8 cellular contexts compared by ENCODE assay signal in genomic region chr7:27192546-27193334, GRCh38. TPM values are rescaled to one million over a fixed set of nuclear protein-coding genes. Genes with fewer than 3 reads are reported as not detected.
DNase-seq lines count a peak whose midpoint lies in the region; ATAC-seq, FAIRE-seq and TF ChIP-seq lines count a peak whose summit lies in the region.

No MANE protein-coding gene starts in this region.

- H3K27me3 ChIP-seq in keratinocyte (ENCODE audit: control insufficient read depth, extremely low read depth, insufficient read depth, low read length) = peaks cover 91% of the 10 kb centered on the region

- FAIRE-seq in keratinocyte (lab: Jason Lieb, UNC) = no peak

- H3K9ac ChIP-seq in keratinocyte (ENCODE audit: control insufficient read depth, extremely low read depth, insufficient read depth, low read length) = no peak overlapping the region

- H3K9me1 ChIP-seq in keratinocyte (ENCODE audit: control insufficient read depth, extremely low read depth, insufficient read depth, low read length) = no peaks in the 10 kb centered on the region

- peak overlapping the region; percentile 9 for H2AFZ ChIP-seq in keratinocyte (ENCODE audit: control insufficient read depth, low read length)

- no peak overlapping the region for H3K27ac Mint-ChIP-seq in stimulated activated memory B cell treated with anti-CD40 and anti-IgM and Interleukin-4, amounts not matched to agents 10 μg/mL and 1 μg/mL and 100 μg/mL, for 72 hours

- peaks cover 6% of the 10 kb centered on the region for H3K4me1 ChIP-seq in keratinocyte (ENCODE audit: control insufficient read depth, extremely low read depth, insufficient read depth, low read length)

- H3K36me3 ChIP-seq in keratinocyte (ENCODE audit: control insufficient read depth in 2 of 2, extremely low read depth in 1 of 2, insufficient read depth in 2 of 2, low read length in 2 of 2) = no peaks in the 10 kb centered on the region

- H3K4me1 Mint-ChIP-seq in stimulated activated memory B cell treated with anti-CD40 and anti-IgM and Interleukin-4, amounts not matched to agents 10 μg/mL and 1 μg/mL and 100 μg/mL, for 72 hours = peaks cover 17% of the 10 kb centered on the region

- DNase-seq in HFF-Myc (ENCODE audit: extremely low read depth, low read depth) (no peak), keratinocyte (ENCODE audit: low read depth, low spot score) (no peak), NCI-H510A treated with DMSO at 0.1 percent for 48 hours (lab: John Stamatoyannopoulos, UW) (no peak)
- peak; percentile 31 for DNase-seq in activated CD4-positive, CD25-positive, alpha-beta regulatory T cell treated with anti-CD3 and anti-CD28 coated beads, Interleukin-2, amount 50 U/mL, for 72 hours

- H3K9me3 Mint-ChIP-seq in stimulated activated memory B cell treated with anti-CD40 and anti-IgM and Interleukin-4, amounts not matched to agents 10 μg/mL and 1 μg/mL and 100 μg/mL, for 72 hours = no peaks in the 10 kb centered on the region

- H3K4me2 ChIP-seq in keratinocyte (ENCODE audit: control insufficient read depth, extremely low read depth, insufficient read depth, low read depth, low read length) = peak overlapping the region; percentile 79

- H4K20me1 ChIP-seq in keratinocyte (ENCODE audit: control insufficient read depth, extremely low read depth, insufficient read depth, low read length) = no peaks in the 10 kb centered on the region

- no peak overlapping the region for H3K4me3 Mint-ChIP-seq in stimulated activated memory B cell treated with anti-CD40 and anti-IgM and Interleukin-4, amounts not matched to agents 10 μg/mL and 1 μg/mL and 100 μg/mL, for 72 hours

- peak; percentile 51 for ATAC-seq in stimulated activated memory B cell treated with anti-CD40 and anti-IgM and Interleukin-4, amounts not matched to agents 10 μg/mL and 1 μg/mL and 100 μg/mL, for 72 hours
- ATAC-seq in HG02840 (IDR thresholded peaks at IDR 0.05; ENCODE audit: low FRiP score, unreplicated experiment) (no peak), GM19328 (IDR thresholded peaks at IDR 0.05; ENCODE audit: unreplicated experiment) (no peak), HG03469 (IDR thresholded peaks at IDR 0.05; ENCODE audit: unreplicated experiment) (no peak)

- H3K27me3 Mint-ChIP-seq in stimulated activated memory B cell treated with anti-CD40 and anti-IgM and Interleukin-4, amounts not matched to agents 10 μg/mL and 1 μg/mL and 100 μg/mL, for 72 hours = peaks cover 71% of the 10 kb centered on the region

- H3K4me3 ChIP-seq in HFF-Myc (replicated peaks; ENCODE audit: low read depth, low read length) = peak overlapping the region; percentile 83
- peak overlapping the region; percentile 8 to 59 (median 48) for H3K4me3 ChIP-seq in keratinocyte (ENCODE audit: control insufficient read depth in 2 of 3, extremely low read depth in 1 of 3, insufficient read depth in 2 of 3, low read depth in 1 of 3, low read length in 3 of 3)

- TF ChIP-seq CTCF in HFF-Myc (IDR thresholded peaks at IDR 0.05; ENCODE audit: low read depth, low read length, missing control alignments) (no peak), keratinocyte (optimal IDR thresholded peaks at IDR 0.05 in 1 of 3, IDR thresholded peaks at IDR 0.05 in 1 of 3, conservative IDR thresholded peaks at IDR 0.05 in 1 of 3; ENCODE audit: extremely low read depth in 1 of 3, insufficient read depth in 2 of 3, low read length in 3 of 3) (no peak)

- dilution Hi-C loops in keratinocyte (cut with MboI; ENCODE audit: extremely low pct_ligation_motif_present, low sequenced_read_pairs) = no loop called here

- no peaks in the 10 kb centered on the region for H3K9me3 ChIP-seq in keratinocyte (ENCODE audit: control insufficient read depth, low read depth, low read length)

- no peaks in the 10 kb centered on the region for H3K79me2 ChIP-seq in keratinocyte (ENCODE audit: control insufficient read depth, insufficient read depth, low read length)

- H3K36me3 Mint-ChIP-seq in stimulated activated memory B cell treated with anti-CD40 and anti-IgM and Interleukin-4, amounts not matched to agents 10 μg/mL and 1 μg/mL and 100 μg/mL, for 72 hours = no peaks in the 10 kb centered on the region

- H3K27ac ChIP-seq in keratinocyte (ENCODE audit: control insufficient read depth, insufficient read depth, low read length) = no peak overlapping the region

RNA-seq across cellular contexts. Expression of gene HOXA13, which starts 7.2 kb away (rescaled TPM):
- polyA plus RNA-seq in keratinocyte = not detected in 3 replicates
- not detected for polyA plus RNA-seq in keratinocyte (2011; ENCODE audit: low read depth)
- not detected in 2 replicates for polyA plus RNA-seq in keratinocyte (2011; cell fraction: cytosol; rRNA removed)
- not detected in 2 replicates for polyA plus RNA-seq in keratinocyte (2011; cell fraction: nucleus; rRNA removed)
- not detected in 2 replicates for polyA plus RNA-seq in keratinocyte (2012; ENCODE audit: low replicate concordance)
- not detected in 3 replicates for polyA minus RNA-seq in keratinocyte
- not detected for polyA minus RNA-seq in keratinocyte (2011; cell fraction: cytosol; rRNA and poly(A)+ RNA removed)
- polyA minus RNA-seq in keratinocyte (2011; cell fraction: nucleus; rRNA and poly(A)+ RNA removed) = not detected in 2 replicates

RNA-seq across cellular contexts. Expression of gene HOXA11, which starts 7.7 kb away (rescaled TPM):
- polyA plus RNA-seq in keratinocyte = 0.07 to 0.18 TPM (median 0.14 TPM) in 3 replicates
- not detected for polyA plus RNA-seq in keratinocyte (2011; ENCODE audit: low read depth)
- 0.17 and 0.19 TPM in 2 replicates for polyA plus RNA-seq in keratinocyte (2011; cell fraction: cytosol; rRNA removed)
- polyA plus RNA-seq in keratinocyte (2011; cell fraction: nucleus; rRNA removed) = 0.13 TPM in 2 replicates
- polyA plus RNA-seq in keratinocyte (2012; ENCODE audit: low replicate concordance) = 0.16 and 0.27 TPM in 2 replicates
- not detected in 3 replicates for polyA minus RNA-seq in keratinocyte
- not detected for polyA minus RNA-seq in keratinocyte (2011; cell fraction: cytosol; rRNA and poly(A)+ RNA removed)
- not detected in 2 replicates for polyA minus RNA-seq in keratinocyte (2011; cell fraction: nucleus; rRNA and poly(A)+ RNA removed)

RNA-seq across cellular contexts. Expression of gene HOXA10, which starts 18.6 kb away (rescaled TPM):
- polyA plus RNA-seq in keratinocyte = 1.6 to 4.5 TPM (median 2.4 TPM) in 3 replicates
- polyA plus RNA-seq in keratinocyte (2011; ENCODE audit: low read depth) = 0.40 TPM
- polyA plus RNA-seq in keratinocyte (2011; cell fraction: cytosol; rRNA removed) = 2.0 and 2.2 TPM in 2 replicates
- 2.0 and 2.1 TPM in 2 replicates for polyA plus RNA-seq in keratinocyte (2011; cell fraction: nucleus; rRNA removed)
- polyA plus RNA-seq in keratinocyte (2012; ENCODE audit: low replicate concordance) = 2.5 and 9.5 TPM in 2 replicates
- polyA minus RNA-seq in keratinocyte = 1.9 to 5.1 TPM (median 3.0 TPM) in 3 replicates
- polyA minus RNA-seq in keratinocyte (2011; cell fraction: cytosol; rRNA and poly(A)+ RNA removed) = not detected
- polyA minus RNA-seq in keratinocyte (2011; cell fraction: nucleus; rRNA and poly(A)+ RNA removed) = 0.47 and 0.84 TPM in 2 replicates

RNA-seq across cellular contexts. Expression of gene HOXA9, which starts 27.4 kb away (rescaled TPM):
- 9.0 to 40.5 TPM (median 28.1 TPM) in 3 replicates for polyA plus RNA-seq in keratinocyte
- 76.1 TPM for polyA plus RNA-seq in keratinocyte (2011; ENCODE audit: low read depth)
- 20.4 and 23.2 TPM in 2 replicates for polyA plus RNA-seq in keratinocyte (2011; cell fraction: cytosol; rRNA removed)
- polyA plus RNA-seq in keratinocyte (2011; cell fraction: nucleus; rRNA removed) = 22.3 and 31.4 TPM in 2 replicates
- 21.1 and 27.0 TPM in 2 replicates for polyA plus RNA-seq in keratinocyte (2012; ENCODE audit: low replicate concordance)
- polyA minus RNA-seq in keratinocyte = 1.5 to 5.7 TPM (median 4.0 TPM) in 3 replicates
- polyA minus RNA-seq in keratinocyte (2011; cell fraction: cytosol; rRNA and poly(A)+ RNA removed) = 9.4 TPM
- polyA minus RNA-seq in keratinocyte (2011; cell fraction: nucleus; rRNA and poly(A)+ RNA removed) = 2.2 and 3.8 TPM in 2 replicates

RNA-seq across cellular contexts. Expression of gene HOXA7, which starts 36.3 kb away (rescaled TPM):
- 3.8 to 13.5 TPM (median 8.1 TPM) in 3 replicates for polyA plus RNA-seq in keratinocyte
- polyA plus RNA-seq in keratinocyte (2011; ENCODE audit: low read depth) = 4.9 TPM
- 7.4 and 9.8 TPM in 2 replicates for polyA plus RNA-seq in keratinocyte (2011; cell fraction: cytosol; rRNA removed)
- 5.2 and 6.0 TPM in 2 replicates for polyA plus RNA-seq in keratinocyte (2011; cell fraction: nucleus; rRNA removed)
- 3.9 and 14.3 TPM in 2 replicates for polyA plus RNA-seq in keratinocyte (2012; ENCODE audit: low replicate concordance)
- 4.5 to 4.9 TPM (median 4.8 TPM) in 3 replicates for polyA minus RNA-seq in keratinocyte
- polyA minus RNA-seq in keratinocyte (2011; cell fraction: cytosol; rRNA and poly(A)+ RNA removed) = 11.9 TPM
- polyA minus RNA-seq in keratinocyte (2011; cell fraction: nucleus; rRNA and poly(A)+ RNA removed) = 2.0 and 2.3 TPM in 2 replicates
